In the genomic region with DNA sequence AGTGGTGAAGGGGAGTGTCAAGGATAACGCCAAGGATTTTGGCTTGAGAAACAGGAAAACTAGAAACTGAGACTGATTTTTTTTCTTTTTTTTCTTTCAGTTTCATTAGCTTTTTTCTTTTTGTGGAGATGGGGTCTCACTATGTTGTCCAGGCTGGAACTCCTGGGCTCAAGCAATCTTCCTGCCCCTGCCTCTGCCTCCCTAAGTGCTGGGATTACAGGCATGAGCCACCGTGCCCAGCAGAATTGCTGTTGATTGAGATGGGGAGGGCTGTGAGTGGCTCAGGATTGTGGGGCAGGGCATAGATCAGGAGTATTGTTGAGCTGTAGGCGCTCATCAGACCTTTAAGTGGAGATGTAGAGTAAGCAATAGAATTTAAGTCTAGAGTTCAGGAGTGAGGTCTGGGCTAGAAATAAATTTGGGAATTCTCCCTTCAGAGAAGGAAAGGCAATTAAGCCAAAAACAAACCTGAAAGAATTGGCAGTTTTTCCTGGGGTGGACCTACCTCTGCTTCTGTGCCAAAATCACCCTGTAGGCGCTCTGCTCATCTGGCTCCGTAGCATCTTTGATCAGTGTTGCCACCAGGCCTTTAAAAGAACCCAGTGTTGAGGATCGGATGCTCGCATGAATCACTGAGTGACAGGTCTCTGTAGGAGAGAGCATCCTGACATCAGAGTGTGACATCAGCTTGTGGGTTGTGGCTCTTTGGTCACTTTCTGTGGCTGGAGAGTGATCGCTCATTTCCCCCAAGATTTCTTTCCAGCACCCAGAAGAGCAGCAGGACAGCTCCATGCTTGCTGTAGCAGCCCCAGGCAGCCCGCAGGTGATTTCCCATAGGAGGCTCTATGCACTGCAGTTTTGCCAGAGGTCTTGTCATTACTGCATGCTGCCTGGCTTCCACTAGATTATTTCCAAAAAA, we compare ENCODE assay signal across 10 cellular contexts. TPM values are rescaled to one million over a fixed set of nuclear protein-coding genes. Genes with fewer than 3 reads are reported as not detected.
A peak's percentile ranks its signal among the peaks of the same experiment; 100 is the strongest.
DNase-seq lines count a peak whose midpoint lies in the region; ATAC-seq, FAIRE-seq and TF ChIP-seq lines count a peak whose summit lies in the region.
"Had no signal": no experiment of that assay in that cellular context is flagged by ENCODE, and none has a peak within 500 bp of the region (broad histone marks: within the 10 kb centered on the region; RNA-seq: fewer than 3 reads in every experiment).

No MANE protein-coding gene starts in this region.

- FAIRE-seq in GM12891 (lab: Jason Lieb, UNC) = no peak

- CTCF ChIA-PET in Caco-2 (lab: Charles Lee) = no interaction called here
- CTCF ChIA-PET in WTC11 (lab: Charles Lee) = no interaction called here

- no peaks in the 10 kb centered on the region for H3K9me3 Mint-ChIP-seq in Caco-2 (ENCODE audit: unreplicated experiment)
- no peaks in the 10 kb centered on the region for H3K9me3 Mint-ChIP-seq in WTC11
- H3K9me3 Mint-ChIP-seq: activated B cell treated with CpG ODN at 0.5 μM for 24 hours had no signal

- TF ChIP-seq CTCF in Caco-2 (IDR thresholded peaks at IDR 0.05; ENCODE audit: insufficient read depth in 1 of 2, low read depth in 1 of 2, low read length in 1 of 2, severe bottlenecking in 1 of 2, unreplicated experiment in 1 of 2) (no peak), WTC11 (IDR thresholded peaks at IDR 0.05) (no peak)

- H3K27me3 Mint-ChIP-seq in Caco-2 (ENCODE audit: insufficient read depth, unreplicated experiment) (no peaks in the 10 kb centered on the region), WTC11 (ENCODE audit: low read depth) (no peaks in the 10 kb centered on the region)
- H3K27me3 Mint-ChIP-seq: activated B cell treated with CpG ODN at 0.5 μM for 24 hours had no signal

- H3K4me1 ChIP-seq in Caco-2 = peaks cover 5% of the 10 kb centered on the region; the same call in 1 of the 2 replicates

- intact Hi-C loops in Caco-2 (cut with micrococcal nuclease; ENCODE audit: unreplicated experiment) = no loop called here

- no peaks in the 10 kb centered on the region for H3K27me3 ChIP-seq in Caco-2 (replicated peaks; ENCODE audit: control insufficient read depth, insufficient read depth, low read length)

- no peaks in the 10 kb centered on the region for H3K36me3 Mint-ChIP-seq in Caco-2 (ENCODE audit: insufficient read depth, unreplicated experiment)
- H3K36me3 Mint-ChIP-seq in WTC11 = no peaks in the 10 kb centered on the region

- no peak for TF ChIP-seq POLR2A in GM12891 (IDR thresholded peaks at IDR 0.05; ENCODE audit: low read depth, low read length)

- no TSS peak for BruUV-seq in Caco-2 (replicated peaks; lab: Mats Ljungman, UMichigan)

- no peaks in the 10 kb centered on the region for H3K36me3 ChIP-seq in Caco-2 (ENCODE audit: control insufficient read depth, insufficient read depth, low read length)

- no peak overlapping the region for H3K4me3 ChIP-seq in Caco-2 (ENCODE audit: low read depth, low read length)

- H3K27ac Mint-ChIP-seq in Caco-2 (ENCODE audit: unreplicated experiment) (peak overlapping the region; percentile 59), WTC11 (peak overlapping the region; percentile 19; the same call in 1 of the 2 replicates)
- H3K27ac Mint-ChIP-seq: activated B cell treated with CpG ODN at 0.5 μM for 24 hours had no signal

- peaks cover 18% of the 10 kb centered on the region for H3K4me1 Mint-ChIP-seq in Caco-2 (ENCODE audit: low read depth, unreplicated experiment)
- H3K4me1 Mint-ChIP-seq in WTC11 = peaks cover 61% of the 10 kb centered on the region
- H3K4me1 Mint-ChIP-seq: activated B cell treated with CpG ODN at 0.5 μM for 24 hours had no signal

- POLR2A ChIA-PET in Caco-2 (lab: Charles Lee) (no interaction called here), WTC11 (lab: Charles Lee) (interaction anchor here (0.5 kb wide), 1 partner anchor 17 kb away, joined by 3 read pairs; no protein-coding TSS in a partner anchor)

- no peaks in the 10 kb centered on the region for H3K9me3 ChIP-seq in Caco-2

- DNase-seq in Caco-2 (no peak), WTC11 (ENCODE audit: low spot score) (no peak), iris pigment epithelial cell (ENCODE audit: low read depth) (peak; percentile 30), NCI-H2029 treated with DMSO at 0.1 percent for 48 hours (lab: John Stamatoyannopoulos, UW) (no peak), GM12891 (ENCODE audit: insufficient read length, low spot score) (no peak), NCI-H345 treated with DMSO at 0.1 percent for 48 hours (lab: John Stamatoyannopoulos, UW; ENCODE audit: unreplicated experiment) (no peak)
- DNase-seq: activated B cell treated with CpG ODN at 0.5 μM for 24 hours, Kasumi-1 had no signal

- no peak overlapping the region for H3K4me3 Mint-ChIP-seq in Caco-2 (ENCODE audit: unreplicated experiment)
- no peak overlapping the region for H3K4me3 Mint-ChIP-seq in WTC11
- H3K4me3 Mint-ChIP-seq: activated B cell treated with CpG ODN at 0.5 μM for 24 hours had no signal

- ATAC-seq in GM21423 (IDR thresholded peaks at IDR 0.05; ENCODE audit: unreplicated experiment) (peak; percentile 82), WTC11 (peak; percentile 48), GM19324 (IDR thresholded peaks at IDR 0.05; ENCODE audit: low FRiP score, unreplicated experiment) (no peak)

TF ChIP-seq in WTC11, 78 proteins besides CTCF, POLR2A, EP300 and RAD21:
- TF ChIP-seq, protein P1, sequence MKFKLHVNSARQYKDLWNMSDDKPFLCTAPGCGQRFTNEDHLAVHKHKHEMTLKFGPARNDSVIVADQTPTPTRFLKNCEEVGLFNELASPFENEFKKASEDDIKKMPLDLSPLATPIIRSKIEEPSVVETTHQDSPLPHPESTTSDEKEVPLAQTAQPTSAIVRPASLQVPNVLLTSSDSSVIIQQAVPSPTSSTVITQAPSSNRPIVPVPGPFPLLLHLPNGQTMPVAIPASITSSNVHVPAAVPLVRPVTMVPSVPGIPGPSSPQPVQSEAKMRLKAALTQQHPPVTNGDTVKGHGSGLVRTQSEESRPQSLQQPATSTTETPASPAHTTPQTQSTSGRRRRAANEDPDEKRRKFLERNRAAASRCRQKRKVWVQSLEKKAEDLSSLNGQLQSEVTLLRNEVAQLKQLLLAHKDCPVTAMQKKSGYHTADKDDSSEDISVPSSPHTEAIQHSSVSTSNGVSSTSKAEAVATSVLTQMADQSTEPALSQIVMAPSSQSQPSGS (CRISPR knock-in tag; IDR thresholded peaks at IDR 0.05; ENCODE audit: borderline replicate concordance, low read depth) = no peak
- TF ChIP-seq CBFB (CRISPR knock-in tag; IDR thresholded peaks at IDR 0.05; ENCODE audit: low read depth) (no peak), NFE2L1 (CRISPR knock-in tag; IDR thresholded peaks at IDR 0.05) (no peak), ZNF121 (CRISPR knock-in tag; IDR thresholded peaks at IDR 0.05) (peak; percentile 85)
TF ChIP-seq in WTC11: peak in this region for 1.

TF ChIP-seq in GM12891, 5 proteins besides CTCF, POLR2A, EP300 and RAD21:
- no peak for TF ChIP-seq PAX5 (IDR thresholded peaks at IDR 0.05; ENCODE audit: insufficient read depth, low read length, severe bottlenecking)
- no peak for TF ChIP-seq TAF1 (IDR thresholded peaks at IDR 0.05; ENCODE audit: low read depth, low read length)
- no peak for TF ChIP-seq SPI1 (IDR thresholded peaks at IDR 0.05; ENCODE audit: low read depth, low read length)
- TF ChIP-seq POLR2AphosphoS5 (IDR thresholded peaks at IDR 0.05; ENCODE audit: low read depth, low read length) = no peak
- TF ChIP-seq POU2F2 (IDR thresholded peaks at IDR 0.05; ENCODE audit: low read depth, low read length) = no peak
TF ChIP-seq in GM12891: peak in this region for 0.

RNA-seq across cellular contexts. Expression of a gene that starts 15.8 kb away (rescaled TPM):
- 19.2 and 25.0 TPM in 2 replicates for total RNA-seq in Caco-2 (2022)
- 23.6 to 29.0 TPM (median 23.6 TPM) in 3 replicates for total RNA-seq in WTC11 (2021)
- polyA plus RNA-seq in GM12891 (2012; ENCODE audit: low read depth, missing spikeins) = 1.4 TPM
